ENCODE assay signal across 25 cellular contexts in the genomic region with DNA sequence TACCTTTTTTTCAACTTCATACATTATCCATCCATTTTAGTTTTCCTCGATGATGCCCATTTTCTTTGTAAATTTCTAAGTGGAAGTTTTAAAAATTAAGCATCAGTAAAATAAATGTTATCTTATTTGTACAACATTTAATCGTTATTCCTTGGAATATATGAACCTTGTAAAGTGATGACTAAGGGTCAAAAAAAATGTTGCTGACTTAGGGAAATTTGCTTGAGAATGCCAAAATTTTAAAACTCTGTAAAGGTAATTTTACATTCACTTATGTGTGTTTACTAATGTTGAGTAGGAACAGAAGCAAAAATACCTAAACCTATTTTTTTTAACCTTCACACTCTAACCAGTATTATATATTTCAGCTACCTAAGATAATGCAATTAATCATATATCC.
"Had no signal": no experiment of that assay in that cellular context is flagged by ENCODE, and none has a peak within 500 bp of the region (broad histone marks: within the 10 kb centered on the region; RNA-seq: fewer than 3 reads in every experiment).

No MANE protein-coding gene starts in this region.

- ATAC-seq: natural killer cell; psoas muscle; right cardiac atrium; sciatic nerve; stimulated activated effector memory CD8-positive, alpha-beta T cell treated with anti-CD3 and anti-CD28 coated beads, Interleukin-12 subunit alpha, Interleukin-12 subunit beta, amount 100 ng/mL, for 72 hours; stimulated activated naive B cell treated with anti-CD40 and anti-IgM and Interleukin-4, amounts not matched to agents 10 μg/mL and 1 μg/mL and 100 μg/mL, for 72 hours had no signal

- H3K9ac ChIP-seq: neural progenitor cell, parathyroid adenoma had no signal

- H3K4me2 ChIP-seq: neural progenitor cell had no signal

- DNase-seq: natural killer cell; occipital lobe; ovary; posterior cingulate gyrus; psoas muscle; right cardiac atrium; stimulated activated CD4-positive, alpha-beta T cell treated with anti-CD3 and anti-CD28 coated beads, Interleukin-15, amount 100 ng/mL, for 24 hours; stimulated activated CD4-positive, alpha-beta T cell treated with anti-CD3 and anti-CD28 coated beads, Interleukin-2, amount 100 ng/mL, for 24 hours; stimulated activated CD4-positive, alpha-beta T cell treated with anti-CD3 and anti-CD28 coated beads, Interleukin-2, amount 100 ng/mL, for 48 hours; stimulated activated CD4-positive, alpha-beta T cell treated with anti-CD3 and anti-CD28 coated beads, Interleukin-4, amount 100 ng/mL, for 24 hours; stimulated activated naive B cell treated with anti-CD40 and anti-IgM and Interleukin-4, amounts not matched to agents 10 μg/mL and 1 μg/mL and 100 μg/mL, for 72 hours; stimulated activated naive CD4-positive, alpha-beta T cell treated with Interleukin-2 at 50 U/mL for 16 hours; stomach; thyroid gland; trophoblast cell; upper lobe of left lung had no signal

- H3K27ac ChIP-seq: neural progenitor cell, ovary, parathyroid adenoma, psoas muscle, skin epidermis, stomach, thoracic aorta, thyroid gland, tibial nerve, upper lobe of left lung, vagina had no signal

- H3K4me3 ChIP-seq: neural progenitor cell, ovary, psoas muscle, skin epidermis, stomach, thoracic aorta, thyroid gland, tibial nerve, upper lobe of left lung, vagina had no signal

- H3K9me3 ChIP-seq: ovary, psoas muscle, stomach, thoracic aorta, thyroid gland, tibial nerve, upper lobe of left lung, vagina had no signal

- H3K27me3 ChIP-seq: neural progenitor cell, ovary, stomach, thyroid gland, tibial nerve, upper lobe of left lung, vagina had no signal

- FAIRE-seq: urothelium cell line had no signal

- H2AFZ ChIP-seq: neural progenitor cell, parathyroid adenoma had no signal

- H3K79me2 ChIP-seq: parathyroid adenoma had no signal

- H3K4me1 ChIP-seq: neural progenitor cell, parathyroid adenoma, psoas muscle, stomach, thyroid gland, tibial nerve, upper lobe of left lung, vagina had no signal

- H3K36me3 ChIP-seq: neural progenitor cell, ovary, stomach, thoracic aorta, thyroid gland, tibial nerve, upper lobe of left lung, vagina had no signal
